ENCODE assay signal across 1 cellular context in the genomic region with DNA sequence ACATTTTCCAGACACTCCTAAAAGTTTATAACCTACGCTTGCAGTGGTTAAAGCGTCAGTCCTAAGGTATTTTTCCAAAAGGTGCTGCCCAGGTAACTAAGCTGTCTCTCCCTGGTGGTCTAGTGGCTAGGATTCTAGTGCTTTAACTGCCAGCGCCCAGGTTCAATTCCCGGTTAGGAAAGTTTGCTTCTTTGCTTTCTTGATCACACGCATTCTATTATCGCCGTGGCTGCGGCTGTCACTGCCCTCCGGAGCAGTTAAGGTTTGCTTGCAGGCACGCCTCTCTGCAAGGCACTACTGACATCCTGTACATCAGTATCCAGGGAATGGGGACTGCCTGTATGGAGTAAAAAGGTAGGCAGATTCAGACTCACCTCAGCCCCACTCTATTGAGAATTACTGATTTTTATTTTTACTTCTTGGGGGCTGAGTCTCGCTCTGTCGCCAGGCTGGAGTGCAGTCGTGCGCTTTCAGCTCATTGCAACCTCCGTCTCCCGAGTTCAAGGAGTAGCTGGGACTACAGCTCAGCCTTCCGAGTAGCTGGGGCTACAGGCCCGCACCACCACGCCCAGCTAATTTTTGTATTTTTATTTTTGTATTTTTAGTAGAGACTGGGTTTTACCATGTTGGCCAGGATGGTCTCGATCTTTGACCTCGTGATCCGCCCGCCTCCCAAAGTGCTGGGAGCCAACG.
TF ChIP-seq lines count a peak whose summit lies in the region.

No MANE protein-coding gene starts in this region.

TF ChIP-seq in HEK293, 187 proteins besides CTCF, POLR2A, EP300 and RAD21 (continued from another document and continues in another):
- TF ChIP-seq ZNF560 (tag by site-specific recombination; IDR thresholded peaks at IDR 0.05; ENCODE audit: borderline replicate concordance) (no peak), KLF9 (tag by site-specific recombination; IDR thresholded peaks at IDR 0.05; ENCODE audit: low read depth) (peak; percentile 53; the same call in 1 of the 2 replicates), PATZ1 (tag by site-specific recombination; IDR thresholded peaks at IDR 0.05) (0 out of 2 replicates have a peak, but pooled peaks have one; percentile 26), ZNF266 (tag by site-specific recombination; IDR thresholded peaks at IDR 0.05; ENCODE audit: low read depth) (no peak), TSHZ1 (tag by site-specific recombination; IDR thresholded peaks at IDR 0.05; ENCODE audit: borderline replicate concordance) (no peak), ZBTB44 (tag by site-specific recombination; IDR thresholded peaks at IDR 0.05) (no peak), ZNF747 (tag by site-specific recombination; IDR thresholded peaks at IDR 0.05) (no peak), ZFP3 (tag by site-specific recombination; IDR thresholded peaks at IDR 0.05; ENCODE audit: low read depth) (no peak), ZNF2 (tag by site-specific recombination; IDR thresholded peaks at IDR 0.05) (peak; percentile 32; the same call in 1 of the 2 replicates), ZNF548 (tag by site-specific recombination; IDR thresholded peaks at IDR 0.05) (no peak), ZNF24 (tag by site-specific recombination; IDR thresholded peaks at IDR 0.05) (0 out of 2 replicates have a peak, but pooled peaks have one; percentile 31), ZNF19 (tag by site-specific recombination; IDR thresholded peaks at IDR 0.05; ENCODE audit: low read depth) (no peak), ZBTB6 (tag by site-specific recombination; IDR thresholded peaks at IDR 0.05) (no peak), ZNF175 (tag by site-specific recombination; IDR thresholded peaks at IDR 0.05) (no peak), ZNF670 (tag by site-specific recombination; IDR thresholded peaks at IDR 0.05; ENCODE audit: low read depth) (no peak), REPIN1 (tag by site-specific recombination; IDR thresholded peaks at IDR 0.05; ENCODE audit: low read depth) (no peak), RBAK (tag by site-specific recombination; IDR thresholded peaks at IDR 0.05) (no peak), ZNF549 (tag by site-specific recombination; IDR thresholded peaks at IDR 0.05) (no peak), IKZF3 (tag by site-specific recombination; IDR thresholded peaks at IDR 0.05) (0 out of 2 replicates have a peak, but pooled peaks have one; percentile 15), BCL6B (tag by site-specific recombination; IDR thresholded peaks at IDR 0.05) (no peak), GLIS1 (tag by site-specific recombination; IDR thresholded peaks at IDR 0.05) (0 out of 2 replicates have a peak, but pooled peaks have one; percentile 21), ZSCAN18 (tag by site-specific recombination; IDR thresholded peaks at IDR 0.05) (no peak), ZNF18 (tag by site-specific recombination; IDR thresholded peaks at IDR 0.05) (0 out of 2 replicates have a peak, but pooled peaks have one; percentile 8), ZNF600 (tag by site-specific recombination; IDR thresholded peaks at IDR 0.05) (peak; percentile 93), SP2 (tag by site-specific recombination; IDR thresholded peaks at IDR 0.05) (no peak), ZNF148 (tag by site-specific recombination; IDR thresholded peaks at IDR 0.05; ENCODE audit: borderline replicate concordance) (no peak), ZNF26 (tag by site-specific recombination; IDR thresholded peaks at IDR 0.05) (no peak)
- TF ChIP-seq, protein P1, sequence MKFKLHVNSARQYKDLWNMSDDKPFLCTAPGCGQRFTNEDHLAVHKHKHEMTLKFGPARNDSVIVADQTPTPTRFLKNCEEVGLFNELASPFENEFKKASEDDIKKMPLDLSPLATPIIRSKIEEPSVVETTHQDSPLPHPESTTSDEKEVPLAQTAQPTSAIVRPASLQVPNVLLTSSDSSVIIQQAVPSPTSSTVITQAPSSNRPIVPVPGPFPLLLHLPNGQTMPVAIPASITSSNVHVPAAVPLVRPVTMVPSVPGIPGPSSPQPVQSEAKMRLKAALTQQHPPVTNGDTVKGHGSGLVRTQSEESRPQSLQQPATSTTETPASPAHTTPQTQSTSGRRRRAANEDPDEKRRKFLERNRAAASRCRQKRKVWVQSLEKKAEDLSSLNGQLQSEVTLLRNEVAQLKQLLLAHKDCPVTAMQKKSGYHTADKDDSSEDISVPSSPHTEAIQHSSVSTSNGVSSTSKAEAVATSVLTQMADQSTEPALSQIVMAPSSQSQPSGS (tag by site-specific recombination; IDR thresholded peaks at IDR 0.05; ENCODE audit: low read depth) = no peak
- TF ChIP-seq, protein P2, sequence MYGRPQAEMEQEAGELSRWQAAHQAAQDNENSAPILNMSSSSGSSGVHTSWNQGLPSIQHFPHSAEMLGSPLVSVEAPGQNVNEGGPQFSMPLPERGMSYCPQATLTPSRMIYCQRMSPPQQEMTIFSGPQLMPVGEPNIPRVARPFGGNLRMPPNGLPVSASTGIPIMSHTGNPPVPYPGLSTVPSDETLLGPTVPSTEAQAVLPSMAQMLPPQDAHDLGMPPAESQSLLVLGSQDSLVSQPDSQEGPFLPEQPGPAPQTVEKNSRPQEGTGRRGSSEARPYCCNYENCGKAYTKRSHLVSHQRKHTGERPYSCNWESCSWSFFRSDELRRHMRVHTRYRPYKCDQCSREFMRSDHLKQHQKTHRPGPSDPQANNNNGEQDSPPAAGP (tag by site-specific recombination; IDR thresholded peaks at IDR 0.05) = no peak
